ENCODE assay signal across 11 cellular contexts in the genomic region with DNA sequence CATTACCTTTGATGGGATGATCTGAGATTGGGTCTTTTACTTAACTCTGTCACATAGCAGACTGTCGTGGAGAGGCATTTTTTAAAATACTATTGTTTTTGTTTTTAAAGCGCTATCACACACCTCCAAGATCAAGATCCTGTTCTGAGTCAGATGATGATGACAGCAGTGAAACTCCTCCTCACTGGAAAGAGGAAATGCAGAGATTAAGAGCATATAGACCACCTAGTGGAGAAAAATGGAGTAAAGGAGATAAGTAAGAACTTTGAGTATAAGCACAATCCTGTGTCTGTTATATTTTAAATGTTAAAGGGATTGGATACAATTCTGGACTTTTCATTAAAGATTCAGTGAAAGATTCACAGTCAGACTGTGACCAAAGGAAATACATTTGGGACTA. TPM values are rescaled to one million over a fixed set of nuclear protein-coding genes. Genes with fewer than 3 reads are reported as not detected.
DNase-seq lines count a peak whose midpoint lies in the region; ATAC-seq and TF ChIP-seq lines count a peak whose summit lies in the region.
"Had no signal": no experiment of that assay in that cellular context is flagged by ENCODE, and none has a peak within 500 bp of the region (broad histone marks: within the 10 kb centered on the region; RNA-seq: fewer than 3 reads in every experiment).

No MANE protein-coding gene starts in this region.

- peak; percentile 74 for ATAC-seq in upper lobe of right lung

- no peak overlapping the region for H3K27ac ChIP-seq in left ventricle myocardium inferior (replicated peaks)
- no peak overlapping the region for H3K27ac ChIP-seq in upper lobe of right lung
- H3K27ac ChIP-seq: adrenal gland had no signal

- H3K4me1 Mint-ChIP-seq in activated naive CD8-positive, alpha-beta T cell treated with anti-CD3 and anti-CD28 coated beads for 36 hours, result peaks cover 6% of the 10 kb centered on the region

- H3K27me3 ChIP-seq in left ventricle myocardium inferior (ENCODE audit: low read depth), result no peaks in the 10 kb centered on the region
- H3K27me3 ChIP-seq in upper lobe of right lung, result no peaks in the 10 kb centered on the region
- no peaks in the 10 kb centered on the region for H3K27me3 ChIP-seq in MG63
- H3K27me3 ChIP-seq: adrenal gland; BLaER1 treated with 17β-estradiol and CSF1 and Interleukin-3, amounts not matched to agents 10 nM and 100 nM had no signal

- intact Hi-C loops in left ventricle myocardium inferior (cut with micrococcal nuclease), result no loop called here
- intact Hi-C loops in cardiac septum (cut with DNase I), result no loop called here
- intact Hi-C loops in upper lobe of right lung (cut with DNase I), result no loop called here

- no peaks in the 10 kb centered on the region for H3K9me3 ChIP-seq in left ventricle myocardium inferior (replicated peaks)
- H3K9me3 ChIP-seq in upper lobe of right lung, result no peaks in the 10 kb centered on the region
- H3K9me3 ChIP-seq in MG63, result no peaks in the 10 kb centered on the region
- H3K9me3 ChIP-seq: adrenal gland; BLaER1 treated with 17β-estradiol and CSF1 and Interleukin-3, amounts not matched to agents 10 nM and 100 nM; HAP-1 had no signal

- no peaks in the 10 kb centered on the region for H3K9me3 Mint-ChIP-seq in activated naive CD8-positive, alpha-beta T cell treated with anti-CD3 and anti-CD28 coated beads for 36 hours

- peaks cover 17% of the 10 kb centered on the region for H3K36me3 Mint-ChIP-seq in activated naive CD8-positive, alpha-beta T cell treated with anti-CD3 and anti-CD28 coated beads for 36 hours

- H3K4me3 ChIP-seq in left ventricle myocardium inferior (no peak overlapping the region), upper lobe of right lung (no peak overlapping the region), MG63 (no peak overlapping the region)
- H3K4me3 ChIP-seq: adrenal gland; BLaER1 treated with 17β-estradiol and CSF1 and Interleukin-3, amounts not matched to agents 10 nM and 100 nM; HAP-1; lung had no signal

- peak overlapping the region; percentile 61 for H3K27ac Mint-ChIP-seq in activated naive CD8-positive, alpha-beta T cell treated with anti-CD3 and anti-CD28 coated beads for 36 hours

- no peak overlapping the region for H3K4me3 Mint-ChIP-seq in activated naive CD8-positive, alpha-beta T cell treated with anti-CD3 and anti-CD28 coated beads for 36 hours

- DNase-seq in left ventricle myocardium inferior (no peak), cardiac septum (ENCODE audit: low spot score) (no peak), upper lobe of right lung (no peak), MG63 (no peak)
- DNase-seq in activated naive CD8-positive, alpha-beta T cell treated with anti-CD3 and anti-CD28 coated beads for 36 hours, result no peak
- no peak for DNase-seq in NK-92 treated with Interleukin-12 subunit alpha and Interleukin-12 subunit beta, amount 100 ng/mL, for 24 hours (lab: John Stamatoyannopoulos, UW)
- DNase-seq: adrenal gland had no signal

- H3K27me3 Mint-ChIP-seq in activated naive CD8-positive, alpha-beta T cell treated with anti-CD3 and anti-CD28 coated beads for 36 hours, result no peaks in the 10 kb centered on the region

- H3K36me3 ChIP-seq in left ventricle myocardium inferior (peaks cover 99% of the 10 kb centered on the region), upper lobe of right lung (peaks cover 100% of the 10 kb centered on the region), MG63 (peaks cover 83% of the 10 kb centered on the region)

- TF ChIP-seq CTCF in left ventricle myocardium inferior (IDR thresholded peaks at IDR 0.05; ENCODE audit: borderline replicate concordance) (peak; percentile 11), upper lobe of right lung (IDR thresholded peaks at IDR 0.05) (peak; percentile 15)

- peaks cover 37% of the 10 kb centered on the region for H3K4me1 ChIP-seq in left ventricle myocardium inferior
- H3K4me1 ChIP-seq in upper lobe of right lung, result peaks cover 9% of the 10 kb centered on the region

RNA-seq across cellular contexts. Expression of gene ZBTB47, which starts 18.4 kb away (rescaled TPM):
- total RNA-seq in left ventricle myocardium inferior (118 TPM), cardiac septum (202 TPM), upper lobe of right lung (28.1 TPM)
- under 1 TPM; 0.68 to 0.87 TPM for total RNA-seq in activated naive CD8-positive, alpha-beta T cell treated with anti-CD3 and anti-CD28 coated beads for 36 hours
- 11.7 and 22.7 TPM in 2 replicates for total RNA-seq in MG63 (2014; rRNA removed; shearing (Covaris generic); ENCODE audit: low replicate concordance)

RNA-seq across cellular contexts. Expression of gene NKTR, which starts 34.6 kb away (rescaled TPM):
- total RNA-seq in left ventricle myocardium inferior, result 20.0 TPM
- 35.1 TPM for total RNA-seq in cardiac septum
- 10 to 100 TPM; 43.9 to 52.9 TPM for total RNA-seq in activated naive CD8-positive, alpha-beta T cell treated with anti-CD3 and anti-CD28 coated beads for 36 hours
- 92.1 TPM for total RNA-seq in upper lobe of right lung
- total RNA-seq in MG63 (2014; rRNA removed; shearing (Covaris generic); ENCODE audit: low replicate concordance), result 4.4 and 4.8 TPM in 2 replicates

RNA-seq across cellular contexts. Expression of gene SS18L2, which starts 44.5 kb away (rescaled TPM):
- total RNA-seq in left ventricle myocardium inferior (12.2 TPM), cardiac septum (9.6 TPM), upper lobe of right lung (22.0 TPM)
- total RNA-seq in activated naive CD8-positive, alpha-beta T cell treated with anti-CD3 and anti-CD28 coated beads for 36 hours, result 10 to 100 TPM; 77.2 to 78.7 TPM
- total RNA-seq in MG63 (2014; rRNA removed; shearing (Covaris generic); ENCODE audit: low replicate concordance), result 11.2 and 14.6 TPM in 2 replicates

RNA-seq across cellular contexts. Expression of gene KLHL40, which starts 50.2 kb away (rescaled TPM):
- total RNA-seq in left ventricle myocardium inferior (0.22 TPM), cardiac septum (0.57 TPM), upper lobe of right lung (not detected)
- total RNA-seq in activated naive CD8-positive, alpha-beta T cell treated with anti-CD3 and anti-CD28 coated beads for 36 hours, result not detected
- not detected in 2 replicates for total RNA-seq in MG63 (2014; rRNA removed; shearing (Covaris generic); ENCODE audit: low replicate concordance)
- total RNA-seq: lung, NCI-H460 had no signal

RNA-seq across cellular contexts. Expression of gene SEC22C, which starts 53.3 kb away (rescaled TPM):
- total RNA-seq in left ventricle myocardium inferior, result 23.0 TPM
- 31.5 TPM for total RNA-seq in cardiac septum
- total RNA-seq in activated naive CD8-positive, alpha-beta T cell treated with anti-CD3 and anti-CD28 coated beads for 36 hours, result 10 to 100 TPM; 40.0 to 42.3 TPM
- 48.6 TPM for total RNA-seq in upper lobe of right lung
- 54.8 and 68.3 TPM in 2 replicates for total RNA-seq in MG63 (2014; rRNA removed; shearing (Covaris generic); ENCODE audit: low replicate concordance)
